ENCODE assay signal across 9 cellular contexts in genomic region chr6:135922170-135922569, GRCh38.
DNase-seq lines count a peak whose midpoint lies in the region; ATAC-seq, FAIRE-seq and TF ChIP-seq lines count a peak whose summit lies in the region.
"Had no signal": no experiment of that assay in that cellular context is flagged by ENCODE, and none has a peak within 500 bp of the region (broad histone marks: within the 10 kb centered on the region; RNA-seq: fewer than 3 reads in every experiment).

No MANE protein-coding gene starts in this region.

- CTCF ChIA-PET in A549 (lab: Yijun Ruan, JAX) (interaction anchor here (0.6 to 1.5 kb wide), 3 partner anchors 305 to 417 kb away, joined by 3 read pairs; no protein-coding TSS in a partner anchor), HEK293 (lab: Yijun Ruan, JAX) (interaction anchor here (0.6 to 6.3 kb wide), 4 partner anchors 12 to 1971 kb away, joined by 3 to 37 read pairs (median 14); no protein-coding TSS in a partner anchor)

- no peak overlapping the region for H3K4me3 Mint-ChIP-seq in activated T-helper 17 cell treated with anti-CD3 and anti-CD28 coated beads, Interleukin-2, amount 50 U/mL, for 72 hours
- H3K4me3 Mint-ChIP-seq: neural crest cell had no signal

- H3K4me1 ChIP-seq in A549 (peaks cover 27% of the 10 kb centered on the region), HEK293 (ENCODE audit: control insufficient read depth, insufficient read depth, low read length) (peaks cover 7% of the 10 kb centered on the region)

- TF ChIP-seq CTCF in A549 (IDR thresholded peaks at IDR 0.05) (no peak), HEK293 (tag by site-specific recombination; IDR thresholded peaks at IDR 0.05) (no peak)

- POLR2A ChIA-PET in A549 (lab: Yijun Ruan, JAX) = no interaction called here
- POLR2A ChIA-PET in HEK293 (lab: Yijun Ruan, JAX) = no interaction called here

- H3K9me3 ChIP-seq in A549 (no peaks in the 10 kb centered on the region), HEK293 (ENCODE audit: control insufficient read depth, insufficient read depth, low read depth, low read length) (no peaks in the 10 kb centered on the region)

- H3K4me1 Mint-ChIP-seq in activated T-helper 17 cell treated with anti-CD3 and anti-CD28 coated beads, Interleukin-2, amount 50 U/mL, for 72 hours = peaks cover 8% of the 10 kb centered on the region
- H3K4me1 Mint-ChIP-seq: neural crest cell had no signal

- H3K27ac ChIP-seq in A549 (peak overlapping the region; percentile 48 to 62; a peak in 5 of 6 replicates), HEK293 (ENCODE audit: extremely low read depth, low read depth, low read length) (no peak overlapping the region)

- no peaks in the 10 kb centered on the region for H3K36me3 ChIP-seq in HEK293 (ENCODE audit: control insufficient read depth in 2 of 2, insufficient read depth in 1 of 2, low read length in 2 of 2)

- peak; percentile 76 to 78; a peak in 5 of 6 replicates for ATAC-seq in A549
- ATAC-seq in activated T-helper 17 cell treated with anti-CD3 and anti-CD28 coated beads, Interleukin-2, amount 50 U/mL, for 72 hours (replicated peaks) = peak; percentile 86
- no peak for ATAC-seq in HG03139 (IDR thresholded peaks at IDR 0.05; ENCODE audit: unreplicated experiment)
- no peak for ATAC-seq in HG03460 (IDR thresholded peaks at IDR 0.05; ENCODE audit: unreplicated experiment)
- no peak for ATAC-seq in HG03521 (IDR thresholded peaks at IDR 0.05; ENCODE audit: unreplicated experiment)
- ATAC-seq in HG03159 (IDR thresholded peaks at IDR 0.05; ENCODE audit: unreplicated experiment) = no peak

- no peak for TF ChIP-seq RAD21 in A549 (conservative IDR thresholded peaks at IDR 0.05 in 1 of 2, IDR thresholded peaks at IDR 0.05 in 1 of 2)

- H3K4me3 ChIP-seq in A549 = no peak overlapping the region
- no peak overlapping the region for H3K4me3 ChIP-seq in HEK293 (ENCODE audit: low read depth, low read length)

- no peak for TF ChIP-seq POLR2A in A549 (IDR thresholded peaks at IDR 0.05; ENCODE audit: low read length)

- H3K27me3 Mint-ChIP-seq in activated T-helper 17 cell treated with anti-CD3 and anti-CD28 coated beads, Interleukin-2, amount 50 U/mL, for 72 hours = peaks cover 10% of the 10 kb centered on the region

- H3K36me3 Mint-ChIP-seq in activated T-helper 17 cell treated with anti-CD3 and anti-CD28 coated beads, Interleukin-2, amount 50 U/mL, for 72 hours (ENCODE audit: low read depth) = no peaks in the 10 kb centered on the region

- H3K9me3 Mint-ChIP-seq in activated T-helper 17 cell treated with anti-CD3 and anti-CD28 coated beads, Interleukin-2, amount 50 U/mL, for 72 hours = no peaks in the 10 kb centered on the region
- H3K9me3 Mint-ChIP-seq: neural crest cell had no signal

- peak overlapping the region; percentile 39 for H3K4me2 ChIP-seq in A549

- no peak for TF ChIP-seq EP300 in A549 (IDR thresholded peaks at IDR 0.05)

- FAIRE-seq in A549 (lab: Jason Lieb, UNC) = peak; percentile 63

- peak in 1 of 2 experiments; percentile 68 for DNase-seq in A549 (ENCODE audit: low read depth in 1 of 2, low spot score in 1 of 2)
- DNase-seq in iPS-NIHi7 (ENCODE audit: extremely low spot score) = peak; percentile 41

- no peak overlapping the region for H3K27ac Mint-ChIP-seq in activated T-helper 17 cell treated with anti-CD3 and anti-CD28 coated beads, Interleukin-2, amount 50 U/mL, for 72 hours

TF ChIP-seq in A549, 52 proteins besides CTCF, POLR2A, EP300 and RAD21:
- no peak for TF ChIP-seq FOXS1 (CRISPR knock-in tag; IDR thresholded peaks at IDR 0.05)
- TF ChIP-seq FOSL2 (IDR thresholded peaks at IDR 0.05) = peak; percentile 59
- TF ChIP-seq FOSL2 (CRISPR knock-in tag; IDR thresholded peaks at IDR 0.05) = peak; percentile 66
- peak; percentile 24; the same call in 1 of the 2 replicates for TF ChIP-seq GATA3 (IDR thresholded peaks at IDR 0.05; ENCODE audit: borderline replicate concordance)
- TF ChIP-seq ZSCAN20 (CRISPR knock-in tag; IDR thresholded peaks at IDR 0.05) = no peak
- no peak for TF ChIP-seq HMGXB4 (CRISPR knock-in tag; IDR thresholded peaks at IDR 0.05; ENCODE audit: borderline replicate concordance)
- no peak for TF ChIP-seq MAFK (IDR thresholded peaks at IDR 0.05; ENCODE audit: partially characterized antibody)
TF ChIP-seq in A549: peak in this region for 2.

TF ChIP-seq in HEK293, 187 proteins besides CTCF, POLR2A, EP300 and RAD21 (continues in another document):
- no peak for TF ChIP-seq ZNF416 (tag by site-specific recombination; IDR thresholded peaks at IDR 0.05)
- no peak for TF ChIP-seq PRDM1 (tag by site-specific recombination; IDR thresholded peaks at IDR 0.05)
- no peak for TF ChIP-seq ZNF311 (tag by site-specific recombination; IDR thresholded peaks at IDR 0.05; ENCODE audit: borderline replicate concordance)
- no peak for TF ChIP-seq ZNF24 (tag by site-specific recombination; IDR thresholded peaks at IDR 0.05)
- peak; percentile 66 for TF ChIP-seq ZNF600 (tag by site-specific recombination; IDR thresholded peaks at IDR 0.05)
- peak; percentile 87 for TF ChIP-seq OSR2 (tag by site-specific recombination; IDR thresholded peaks at IDR 0.05)
- peak; percentile 27; the same call in 1 of the 2 replicates for TF ChIP-seq ZBTB20 (tag by site-specific recombination; IDR thresholded peaks at IDR 0.05)
- TF ChIP-seq ZFP3 (tag by site-specific recombination; IDR thresholded peaks at IDR 0.05; ENCODE audit: low read depth) = no peak
- peak; percentile 25; the same call in 1 of the 2 replicates for TF ChIP-seq KLF8 (tag by site-specific recombination; IDR thresholded peaks at IDR 0.05)
- 0 out of 2 replicates have a peak, but pooled peaks have one; percentile 35 for TF ChIP-seq HIC1 (tag by site-specific recombination; IDR thresholded peaks at IDR 0.05)
- TF ChIP-seq SP7 (tag by site-specific recombination; IDR thresholded peaks at IDR 0.05) = peak; percentile 40; the same call in 1 of the 2 replicates
- TF ChIP-seq FEZF1 (tag by site-specific recombination; IDR thresholded peaks at IDR 0.05) = 0 out of 2 replicates have a peak, but pooled peaks have one; percentile 22
- TF ChIP-seq ZNF654 (tag by site-specific recombination; IDR thresholded peaks at IDR 0.05; ENCODE audit: low read depth) = no peak
- peak; percentile 26; the same call in 1 of the 2 replicates for TF ChIP-seq ZNF629 (tag by site-specific recombination; IDR thresholded peaks at IDR 0.05)
- TF ChIP-seq ZNF660 (tag by site-specific recombination; IDR thresholded peaks at IDR 0.05) = peak; percentile 40
- TF ChIP-seq ZEB2 (tag by site-specific recombination; IDR thresholded peaks at IDR 0.05) = 0 out of 2 replicates have a peak, but pooled peaks have one; percentile 25
- no peak for TF ChIP-seq ZNF362 (tag by site-specific recombination; IDR thresholded peaks at IDR 0.05)
- TF ChIP-seq PRDM10 (tag by site-specific recombination; IDR thresholded peaks at IDR 0.05) = 0 out of 2 replicates have a peak, but pooled peaks have one; percentile 11
- no peak for TF ChIP-seq ZNF530 (tag by site-specific recombination; IDR thresholded peaks at IDR 0.05; ENCODE audit: low read depth)

Comparison
In these comparisons a context has a peak if more than half of its experiments do, and no peak if none do; other contexts are left out.
1. ATAC-seq: peak in A549 (2 of 2) and activated T-helper 17 cell treated with anti-CD3 and anti-CD28 coated beads, Interleukin-2, amount 50 U/mL, for 72 hours (single experiment); none in HG03139 (single experiment), HG03460 (single experiment), HG03521 (single experiment) and HG03159 (single experiment).